29 cellular contexts compared by ENCODE assay signal in the genomic region with DNA sequence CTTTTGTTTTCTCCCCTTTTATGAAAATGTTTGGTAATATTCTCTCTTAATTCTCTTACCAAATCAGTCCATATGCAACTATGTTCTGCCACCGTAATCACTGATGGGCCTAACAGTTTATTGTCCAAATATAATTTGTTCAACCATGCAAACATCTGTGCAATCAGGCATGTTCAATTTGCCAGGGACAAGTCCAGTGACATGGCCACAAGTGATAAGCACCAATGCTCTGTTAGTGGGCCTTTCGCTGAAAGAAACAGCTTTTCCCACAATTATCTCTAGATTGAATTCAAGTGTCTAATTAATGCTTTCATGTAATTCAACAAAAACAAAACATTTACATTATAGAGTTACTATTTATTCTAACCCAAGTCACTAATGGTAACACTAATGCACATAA.
"Had no signal": no experiment of that assay in that cellular context is flagged by ENCODE, and none has a peak within 500 bp of the region (broad histone marks: within the 10 kb centered on the region; RNA-seq: fewer than 3 reads in every experiment).

No MANE protein-coding gene starts in this region.

- H3K36me3 ChIP-seq: neural progenitor cell, ovary, right lobe of liver, sigmoid colon, stomach, thoracic aorta, thyroid gland, upper lobe of left lung had no signal

- DNase-seq: naive thymus-derived CD4-positive, alpha-beta T cell; natural killer cell; occipital lobe; ovary; posterior cingulate gyrus; psoas muscle; right cardiac atrium; right lobe of liver; sigmoid colon; small intestine; stimulated activated CD4-positive, alpha-beta T cell treated with anti-CD3 and anti-CD28 coated beads, Interleukin-15, amount 100 ng/mL, for 24 hours; stimulated activated CD4-positive, alpha-beta T cell treated with anti-CD3 and anti-CD28 coated beads, Interleukin-2, amount 100 ng/mL, for 24 hours; stimulated activated CD4-positive, alpha-beta T cell treated with anti-CD3 and anti-CD28 coated beads, Interleukin-2, amount 100 ng/mL, for 48 hours; stimulated activated CD4-positive, alpha-beta T cell treated with anti-CD3 and anti-CD28 coated beads, Interleukin-4, amount 100 ng/mL, for 24 hours; stimulated activated naive B cell treated with anti-CD40 and anti-IgM and Interleukin-4, amounts not matched to agents 10 μg/mL and 1 μg/mL and 100 μg/mL, for 72 hours; stimulated activated naive CD4-positive, alpha-beta T cell treated with Interleukin-2 at 50 U/mL for 16 hours; stomach; thyroid gland; trophoblast cell; upper lobe of left lung had no signal

- H3K9me3 ChIP-seq: ovary, psoas muscle, right lobe of liver, thyroid gland had no signal

- H3K27ac ChIP-seq: neural progenitor cell, ovary, parathyroid adenoma, psoas muscle, right lobe of liver, sigmoid colon, stomach, thoracic aorta, thyroid gland, tibial nerve, upper lobe of left lung had no signal

- H3K4me1 Mint-ChIP-seq: natural killer cell; stimulated activated effector memory CD8-positive, alpha-beta T cell treated with anti-CD3 and anti-CD28 coated beads, Interleukin-12 subunit alpha, Interleukin-12 subunit beta, amount 100 ng/mL, for 72 hours had no signal

- H3K27me3 Mint-ChIP-seq: stimulated activated naive B cell treated with anti-CD40 and anti-IgM and Interleukin-4, amounts not matched to agents 10 μg/mL and 1 μg/mL and 100 μg/mL, for 72 hours; stimulated activated naive CD8-positive, alpha-beta T cell treated with anti-CD3 and anti-CD28 coated beads, Interleukin-15, Interleukin-2, amounts not matched to agents 100 ng/mL and 50 ng/mL, for 24 hours had no signal

- FAIRE-seq: small intestine, urothelium cell line had no signal

- H2AFZ ChIP-seq: neural progenitor cell, parathyroid adenoma had no signal

- H3K4me2 ChIP-seq: neural progenitor cell had no signal

- ATAC-seq: naive thymus-derived CD4-positive, alpha-beta T cell; natural killer cell; psoas muscle; right cardiac atrium; right lobe of liver; stimulated activated effector memory CD8-positive, alpha-beta T cell treated with anti-CD3 and anti-CD28 coated beads, Interleukin-12 subunit alpha, Interleukin-12 subunit beta, amount 100 ng/mL, for 72 hours; stimulated activated naive B cell treated with anti-CD40 and anti-IgM and Interleukin-4, amounts not matched to agents 10 μg/mL and 1 μg/mL and 100 μg/mL, for 72 hours had no signal

- H3K4me3 Mint-ChIP-seq: naive thymus-derived CD4-positive, alpha-beta T cell; natural killer cell; nephron; neural progenitor cell; stimulated activated effector memory CD8-positive, alpha-beta T cell treated with anti-CD3 and anti-CD28 coated beads, Interleukin-12 subunit alpha, Interleukin-12 subunit beta, amount 100 ng/mL, for 72 hours; stimulated activated naive B cell treated with anti-CD40 and anti-IgM and Interleukin-4, amounts not matched to agents 10 μg/mL and 1 μg/mL and 100 μg/mL, for 72 hours; stimulated activated naive CD8-positive, alpha-beta T cell treated with anti-CD3 and anti-CD28 coated beads, Interleukin-15, Interleukin-2, amounts not matched to agents 100 ng/mL and 50 ng/mL, for 24 hours had no signal

- H3K4me3 ChIP-seq: neural progenitor cell, ovary, psoas muscle, right lobe of liver, sigmoid colon, stomach, thoracic aorta, thyroid gland, tibial nerve, upper lobe of left lung had no signal

- H3K79me2 ChIP-seq: parathyroid adenoma had no signal

- H3K4me1 ChIP-seq: neural progenitor cell, right lobe of liver had no signal

- H3K27me3 ChIP-seq: neural progenitor cell, ovary, right lobe of liver, sigmoid colon, stomach, thyroid gland, tibial nerve, upper lobe of left lung had no signal

- H3K9ac ChIP-seq: neural progenitor cell, parathyroid adenoma had no signal

- H3K27ac Mint-ChIP-seq: naive thymus-derived CD4-positive, alpha-beta T cell; natural killer cell; neural progenitor cell; progenitor cell of endocrine pancreas; stimulated activated effector memory CD8-positive, alpha-beta T cell treated with anti-CD3 and anti-CD28 coated beads, Interleukin-12 subunit alpha, Interleukin-12 subunit beta, amount 100 ng/mL, for 72 hours; stimulated activated naive B cell treated with anti-CD40 and anti-IgM and Interleukin-4, amounts not matched to agents 10 μg/mL and 1 μg/mL and 100 μg/mL, for 72 hours; stimulated activated naive CD8-positive, alpha-beta T cell treated with anti-CD3 and anti-CD28 coated beads, Interleukin-15, Interleukin-2, amounts not matched to agents 100 ng/mL and 50 ng/mL, for 24 hours had no signal

- H3K36me3 Mint-ChIP-seq: stimulated activated effector memory CD8-positive, alpha-beta T cell treated with anti-CD3 and anti-CD28 coated beads, Interleukin-12 subunit alpha, Interleukin-12 subunit beta, amount 100 ng/mL, for 72 hours had no signal
